9 cellular contexts compared by ENCODE assay signal in genomic region chr10:100728928-100729876, GRCh38. TPM values are rescaled to one million over a fixed set of nuclear protein-coding genes. Genes with fewer than 3 reads are reported as not detected.
A peak's percentile ranks its signal among the peaks of the same experiment; 100 is the strongest.
DNase-seq lines count a peak whose midpoint lies in the region; ATAC-seq and TF ChIP-seq lines count a peak whose summit lies in the region.
"Had no signal": no experiment of that assay in that cellular context is flagged by ENCODE, and none has a peak within 500 bp of the region (broad histone marks: within the 10 kb centered on the region; RNA-seq: fewer than 3 reads in every experiment).

No MANE protein-coding gene starts in this region.

- H3K27me3 ChIP-seq in BJ (ENCODE audit: control insufficient read depth, insufficient read depth, low read length), result peaks cover 57% of the 10 kb centered on the region

- peak; percentile 44 for ATAC-seq in T-helper 17 cell
- peak; percentile 55 for ATAC-seq in stimulated activated effector memory CD8-positive, alpha-beta T cell treated with anti-CD3 and anti-CD28 coated beads, Interleukin-12 subunit alpha, Interleukin-12 subunit beta, amount 100 ng/mL, for 72 hours
- ATAC-seq in HG03135 (IDR thresholded peaks at IDR 0.05; ENCODE audit: unreplicated experiment), result no peak

- H3K9me3 ChIP-seq in T-helper 17 cell (ENCODE audit: control insufficient read depth, low read length, poor library complexity, severe bottlenecking), result no peaks in the 10 kb centered on the region

- POLR2A ChIA-PET in BJ (lab: Charles Lee), result no interaction called here

- H3K27me3 Mint-ChIP-seq in T-helper 17 cell, result peaks cover 86% of the 10 kb centered on the region

- no peaks in the 10 kb centered on the region for H3K36me3 ChIP-seq in BJ (ENCODE audit: control insufficient read depth, insufficient read depth, low read length)

- no peak overlapping the region for H3K27ac Mint-ChIP-seq in T-helper 17 cell
- no peak overlapping the region for H3K27ac Mint-ChIP-seq in stimulated activated effector memory CD8-positive, alpha-beta T cell treated with anti-CD3 and anti-CD28 coated beads, Interleukin-12 subunit alpha, Interleukin-12 subunit beta, amount 100 ng/mL, for 72 hours

- TF ChIP-seq CTCF in BJ (IDR thresholded peaks at IDR 0.05; ENCODE audit: insufficient read depth, low read depth, low read length), result peak; percentile 50; the same call in 1 of the 2 replicates
- TF ChIP-seq CTCF in GM20000 (IDR thresholded peaks at IDR 0.05; ENCODE audit: extremely low read depth, missing control alignments), result peak; percentile 23

- peak overlapping the region; percentile 90 for H3K4me3 Mint-ChIP-seq in T-helper 17 cell
- peak overlapping the region; percentile 77 for H3K4me3 Mint-ChIP-seq in stimulated activated effector memory CD8-positive, alpha-beta T cell treated with anti-CD3 and anti-CD28 coated beads, Interleukin-12 subunit alpha, Interleukin-12 subunit beta, amount 100 ng/mL, for 72 hours

- peaks cover 29% of the 10 kb centered on the region for H3K4me1 Mint-ChIP-seq in T-helper 17 cell
- H3K4me1 Mint-ChIP-seq in stimulated activated effector memory CD8-positive, alpha-beta T cell treated with anti-CD3 and anti-CD28 coated beads, Interleukin-12 subunit alpha, Interleukin-12 subunit beta, amount 100 ng/mL, for 72 hours, result peaks cover 39% of the 10 kb centered on the region

- no peaks in the 10 kb centered on the region for H3K9me3 Mint-ChIP-seq in stimulated activated effector memory CD8-positive, alpha-beta T cell treated with anti-CD3 and anti-CD28 coated beads, Interleukin-12 subunit alpha, Interleukin-12 subunit beta, amount 100 ng/mL, for 72 hours

- H3K4me3 ChIP-seq in BJ (ENCODE audit: low read depth, low read length), result peak overlapping the region; percentile 5; the same call in 1 of the 2 replicates

- CTCF ChIA-PET in BJ (lab: Yijun Ruan, JAX), result interaction anchor here (2.1 kb wide), 1 partner anchor 15 kb away, joined by 9 read pairs; no protein-coding TSS in a partner anchor

- DNase-seq in BJ (ENCODE audit: low read depth) (no peak), GM20000 (ENCODE audit: low spot score) (peak; percentile 67), T-helper 17 cell (no peak), glomerular visceral epithelial cell (ENCODE audit: extremely low spot score) (peak; percentile 86), midbrain (lab: John Stamatoyannopoulos, UW) (no peak), NCI-H345 treated with DMSO at 0.1 percent for 48 hours (lab: John Stamatoyannopoulos, UW; ENCODE audit: unreplicated experiment) (no peak)
- DNase-seq in stimulated activated effector memory CD8-positive, alpha-beta T cell treated with anti-CD3 and anti-CD28 coated beads, Interleukin-12 subunit alpha, Interleukin-12 subunit beta, amount 100 ng/mL, for 72 hours (ENCODE audit: low spot score in 2 of 2), result no peak

- peaks cover 20% of the 10 kb centered on the region for H3K36me3 Mint-ChIP-seq in T-helper 17 cell (ENCODE audit: low read depth)
- no peaks in the 10 kb centered on the region for H3K36me3 Mint-ChIP-seq in stimulated activated effector memory CD8-positive, alpha-beta T cell treated with anti-CD3 and anti-CD28 coated beads, Interleukin-12 subunit alpha, Interleukin-12 subunit beta, amount 100 ng/mL, for 72 hours

RNA-seq across cellular contexts. Expression of gene PAX2, which starts 16.2 kb away (rescaled TPM):
- not detected in 2 replicates for polyA plus RNA-seq in BJ (2011; rRNA removed)
- not detected in 2 replicates for polyA minus RNA-seq in BJ (2011; rRNA and poly(A)+ RNA removed)
- not detected for total RNA-seq in T-helper 17 cell
- total RNA-seq: LHCN-M2 had no signal

Comparison
In these comparisons a context has a peak if more than half of its experiments do, and no peak if none do; other contexts are left out.
1. DNase-seq: peak in GM20000 (single experiment) and glomerular visceral epithelial cell (single experiment); none in BJ (single experiment), T-helper 17 cell (0 of 3), stimulated activated effector memory CD8-positive, alpha-beta T cell treated with anti-CD3 and anti-CD28 coated beads, Interleukin-12 subunit alpha, Interleukin-12 subunit beta, amount 100 ng/mL, for 72 hours (0 of 2), midbrain (single experiment) and NCI-H345 treated with DMSO at 0.1 percent for 48 hours (single experiment).